14 cellular contexts compared by ENCODE assay signal in the genomic region with DNA sequence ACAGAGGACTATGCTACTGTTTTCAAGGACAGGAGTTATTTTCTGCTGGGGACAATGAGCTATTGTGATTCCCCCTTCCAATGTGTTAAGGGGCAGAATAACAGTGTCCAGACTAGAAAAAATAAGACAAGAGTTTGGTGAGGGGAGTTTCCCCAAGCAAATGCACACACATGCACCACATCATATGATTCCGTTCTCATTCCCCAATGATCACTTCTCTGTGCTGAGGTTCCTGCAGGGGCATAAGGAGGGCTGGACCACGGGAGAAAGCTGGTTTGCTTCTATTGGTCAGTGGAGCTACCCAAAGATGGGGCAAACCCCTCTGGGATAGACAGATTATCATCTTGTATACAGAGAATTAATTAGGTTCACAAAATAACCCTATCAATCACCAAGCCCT.
A peak's percentile ranks its signal among the peaks of the same experiment; 100 is the strongest.
DNase-seq lines count a peak whose midpoint lies in the region; ATAC-seq and TF ChIP-seq lines count a peak whose summit lies in the region.
"Had no signal": no experiment of that assay in that cellular context is flagged by ENCODE, and none has a peak within 500 bp of the region (broad histone marks: within the 10 kb centered on the region; RNA-seq: fewer than 3 reads in every experiment).

No MANE protein-coding gene starts in this region.

- TF ChIP-seq EP300 in gastroesophageal sphincter (IDR thresholded peaks at IDR 0.05): no peak

- no peaks in the 10 kb centered on the region for H3K9me3 Mint-ChIP-seq in activated CD4-positive, alpha-beta memory T cell treated with anti-CD3 and anti-CD28 coated beads for 36 hours

- H3K27me3 Mint-ChIP-seq in activated CD4-positive, alpha-beta memory T cell treated with anti-CD3 and anti-CD28 coated beads for 36 hours: no peaks in the 10 kb centered on the region

- H3K36me3 ChIP-seq in right atrium auricular region: peaks cover 29% of the 10 kb centered on the region
- peaks cover 0 to 30% of the 10 kb centered on the region in 2 donors for H3K36me3 ChIP-seq in gastroesophageal sphincter
- peaks cover 0 to 5% of the 10 kb centered on the region in 2 donors for H3K36me3 ChIP-seq in vagina
- H3K36me3 ChIP-seq in thyroid gland: peaks cover 8 to 14% of the 10 kb centered on the region in 2 donors

- H3K4me3 ChIP-seq in right atrium auricular region: no peak overlapping the region
- no peak overlapping the region for H3K4me3 ChIP-seq in gastroesophageal sphincter
- no peak overlapping the region for H3K4me3 ChIP-seq in vagina
- H3K4me3 ChIP-seq in thyroid gland (replicated peaks in 1 of 3): no peak overlapping the region

- DNase-seq in right atrium auricular region (ENCODE audit: low spot score): no peak
- no peak for DNase-seq in Right ventricle myocardium superior
- DNase-seq in pons (ENCODE audit: low spot score): peak; percentile 95
- DNase-seq in vagina (ENCODE audit: extremely low spot score in 2 of 2): no peak
- DNase-seq in activated CD4-positive, alpha-beta memory T cell treated with anti-CD3 and anti-CD28 coated beads for 36 hours: no peak
- no peak for DNase-seq in foreskin melanocyte
- DNase-seq in thyroid gland: no peak
- DNase-seq: activated T-cell treated with anti-CD3 and anti-CD28 coated beads, Interleukin-2, amount 50 U/mL, for 1 hour; DMS79; effector memory CD4-positive, alpha-beta T cell; kidney; MM.1S had no signal

- H3K9me3 ChIP-seq in right atrium auricular region (no peaks in the 10 kb centered on the region), gastroesophageal sphincter (no peaks in the 10 kb centered on the region), vagina (no peaks in the 10 kb centered on the region), thyroid gland (no peaks in the 10 kb centered on the region)

- H3K27ac ChIP-seq in right atrium auricular region (peak overlapping the region; percentile 79 to 94), gastroesophageal sphincter (peak overlapping the region in 3 of 4 donors; percentile 78 to 93 (median 89)), vagina (peak overlapping the region; percentile 24), thyroid gland (peak overlapping the region in 1 of 3 donors; percentile 37)

- no peaks in the 10 kb centered on the region for H3K27me3 ChIP-seq in right atrium auricular region
- no peaks in the 10 kb centered on the region for H3K27me3 ChIP-seq in gastroesophageal sphincter
- H3K27me3 ChIP-seq in vagina: no peaks in the 10 kb centered on the region
- no peaks in the 10 kb centered on the region for H3K27me3 ChIP-seq in thyroid gland

- POLR2A ChIA-PET in activated CD4-positive, alpha-beta memory T cell treated with anti-CD3 and anti-CD28 coated beads for 36 hours (lab: Charles Lee): no interaction called here

- 61 to 63% methylated on average over 2 of the region's 2 CpGs for WGBS in gastroesophageal sphincter (ENCODE audit: low coverage in 1 of 2), 2 donors
- 83 to 84% methylated on average over 2 of the region's 2 CpGs for WGBS in thyroid gland, 2 donors

- H3K27ac Mint-ChIP-seq in activated CD4-positive, alpha-beta memory T cell treated with anti-CD3 and anti-CD28 coated beads for 36 hours: no peak overlapping the region

- H3K36me3 Mint-ChIP-seq in activated CD4-positive, alpha-beta memory T cell treated with anti-CD3 and anti-CD28 coated beads for 36 hours: peaks cover 13% of the 10 kb centered on the region

- ATAC-seq in Right ventricle myocardium superior (ENCODE audit: poor library complexity): no peak
- ATAC-seq in gastroesophageal sphincter: no peak
- ATAC-seq: SK-N-SH treated with all-trans-retinoic acid at 6 μM for 48 hours had no signal

- peaks cover 0 to 100% of the 10 kb centered on the region in 2 donors for H3K4me1 ChIP-seq in right atrium auricular region
- peaks cover 21 to 100% (median 78%) of the 10 kb centered on the region in 3 donors for H3K4me1 ChIP-seq in gastroesophageal sphincter
- H3K4me1 ChIP-seq in vagina: peaks cover 84% of the 10 kb centered on the region
- H3K4me1 ChIP-seq in thyroid gland: peaks cover 36 to 45% of the 10 kb centered on the region in 2 donors

- intact Hi-C loops in Right ventricle myocardium superior (cut with DNase I) (no loop called here), vagina (cut with DNase I) (no loop called here), thyroid gland (cut with DNase I) (no loop called here)
- intact Hi-C loops in activated CD4-positive, alpha-beta memory T cell treated with anti-CD3 and anti-CD28 coated beads for 36 hours (cut with micrococcal nuclease): loop anchor here (5.0 kb wide), 2 partner anchors 73 to 448 kb away; no protein-coding TSS in a partner anchor

- CTCF ChIA-PET in activated CD4-positive, alpha-beta memory T cell treated with anti-CD3 and anti-CD28 coated beads for 36 hours (lab: Charles Lee): interaction anchor here (2.1 to 6.5 kb wide), 2 partner anchors 9 to 33 kb away, joined by 12 to 32 read pairs; no protein-coding TSS in a partner anchor

- H3K4me3 Mint-ChIP-seq in activated CD4-positive, alpha-beta memory T cell treated with anti-CD3 and anti-CD28 coated beads for 36 hours: no peak overlapping the region

- H3K4me1 Mint-ChIP-seq in activated CD4-positive, alpha-beta memory T cell treated with anti-CD3 and anti-CD28 coated beads for 36 hours (ENCODE audit: low read depth): peaks cover 33% of the 10 kb centered on the region

- TF ChIP-seq POLR2A in gastroesophageal sphincter (IDR thresholded peaks at IDR 0.05): no peak
- no peak for TF ChIP-seq POLR2A in vagina (IDR thresholded peaks at IDR 0.05)
- TF ChIP-seq POLR2A in thyroid gland (IDR thresholded peaks at IDR 0.05): no peak

- TF ChIP-seq CTCF in right atrium auricular region (IDR thresholded peaks at IDR 0.05) (no peak), gastroesophageal sphincter (IDR thresholded peaks at IDR 0.05) (no peak), vagina (IDR thresholded peaks at IDR 0.05) (no peak), thyroid gland (IDR thresholded peaks at IDR 0.05) (no peak)
